9 cellular contexts compared by ENCODE assay signal in the genomic region with DNA sequence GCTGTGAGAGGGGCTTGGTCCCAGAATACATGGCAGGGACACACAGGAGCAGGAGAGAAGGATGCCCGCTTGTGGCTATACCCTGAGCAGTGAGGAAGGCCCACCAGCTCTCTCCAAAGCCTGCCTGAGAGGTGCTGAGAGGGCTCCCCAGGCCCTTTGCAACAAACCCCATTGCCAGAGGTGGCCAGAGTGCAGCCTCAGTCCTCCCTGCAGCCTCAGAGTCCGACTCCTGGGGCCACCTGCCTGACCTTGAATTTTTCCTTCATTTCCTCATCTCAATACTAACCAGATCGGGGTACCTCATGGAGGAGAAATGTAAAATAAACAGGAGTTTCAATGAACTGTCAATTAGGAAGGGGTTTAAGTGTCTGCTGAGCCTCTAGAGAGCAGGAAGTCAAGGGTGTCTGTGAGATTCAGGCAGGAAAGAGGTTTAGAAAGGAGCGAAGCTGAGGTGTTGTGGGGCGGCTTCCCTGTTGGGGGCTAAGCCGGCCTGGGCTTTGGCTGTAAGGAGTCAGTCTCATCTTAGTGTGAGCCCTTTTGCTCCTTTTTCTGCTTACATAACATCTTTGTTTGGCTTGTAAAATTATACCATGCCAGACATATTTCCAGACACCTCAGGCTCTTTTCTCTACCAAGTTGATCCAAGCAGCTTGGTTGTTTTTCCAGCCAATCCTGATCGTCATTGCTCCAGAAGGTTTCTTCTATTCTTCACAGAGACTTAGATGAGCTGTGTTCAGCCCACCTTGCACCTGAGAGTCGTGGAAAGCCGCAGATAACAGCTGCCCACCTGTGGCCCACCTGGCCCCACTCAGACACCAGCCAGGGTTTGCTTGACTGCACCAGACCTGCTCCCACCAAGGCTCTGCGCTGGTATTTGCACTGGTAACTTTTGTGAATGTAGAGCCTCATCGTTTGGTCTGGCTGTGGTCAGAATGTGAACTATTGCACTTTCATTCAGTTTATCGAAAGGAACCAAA. TPM values are rescaled to one million over a fixed set of nuclear protein-coding genes. Genes with fewer than 3 reads are reported as not detected.
A peak's percentile ranks its signal among the peaks of the same experiment; 100 is the strongest.
DNase-seq lines count a peak whose midpoint lies in the region; ATAC-seq and TF ChIP-seq lines count a peak whose summit lies in the region.
"Had no signal": no experiment of that assay in that cellular context is flagged by ENCODE, and none has a peak within 500 bp of the region (broad histone marks: within the 10 kb centered on the region; RNA-seq: fewer than 3 reads in every experiment).

No MANE protein-coding gene starts in this region.

- H3K27ac ChIP-seq in HL-60 (replicated peaks), result peak overlapping the region; percentile 47
- H3K27ac ChIP-seq: parathyroid adenoma had no signal

- DNase-seq in GM13977 (ENCODE audit: low spot score) (peak; percentile 51), HL-60 (ENCODE audit: low read depth in 1 of 2, low spot score in 1 of 2) (no peak), amniotic stem cell (lab: John Stamatoyannopoulos, UW) (no peak), midbrain (lab: John Stamatoyannopoulos, UW) (no peak), foreskin fibroblast (no peak), left colon (no peak)
- peak; percentile 45 to 58 (median 47) for DNase-seq in effector memory CD8-positive, alpha-beta T cell

- intact Hi-C loops in left colon (cut with DNase I, micrococcal nuclease), result no loop called here

- peaks cover 14% of the 10 kb centered on the region for H3K36me3 Mint-ChIP-seq in effector memory CD8-positive, alpha-beta T cell (ENCODE audit: insufficient read depth)

- H3K9me3 Mint-ChIP-seq in effector memory CD8-positive, alpha-beta T cell, result no peaks in the 10 kb centered on the region

- TF ChIP-seq CTCF in GM13977 (IDR thresholded peaks at IDR 0.05; ENCODE audit: extremely low read depth, insufficient read depth, missing control alignments), result no peak
- no peak for TF ChIP-seq CTCF in HL-60 (IDR thresholded peaks at IDR 0.05; ENCODE audit: insufficient read depth, low read length)
- no peak for TF ChIP-seq CTCF in foreskin fibroblast (IDR thresholded peaks at IDR 0.05; ENCODE audit: low read depth, low read length)

- H3K4me3 ChIP-seq in HL-60 (replicated peaks; ENCODE audit: insufficient read depth, low read length), result no peak overlapping the region
- no peak overlapping the region for H3K4me3 ChIP-seq in foreskin fibroblast (ENCODE audit: low read depth in 1 of 2, low read length in 2 of 2)

- H3K27me3 ChIP-seq in HL-60 (ENCODE audit: insufficient read depth, poor library complexity, severe bottlenecking), result no peaks in the 10 kb centered on the region

- ATAC-seq in GM21515 (IDR thresholded peaks at IDR 0.05; ENCODE audit: unreplicated experiment) (peak; percentile 69), left colon (no peak)
- ATAC-seq in effector memory CD8-positive, alpha-beta T cell (replicated peaks), result peak; percentile 75

- H3K27me3 Mint-ChIP-seq in effector memory CD8-positive, alpha-beta T cell, result no peaks in the 10 kb centered on the region

- H3K27ac Mint-ChIP-seq in effector memory CD8-positive, alpha-beta T cell, result peak overlapping the region; percentile 96 to 99

- peak overlapping the region; percentile 79 to 81 for H3K4me3 Mint-ChIP-seq in effector memory CD8-positive, alpha-beta T cell

- in situ Hi-C loops in GM13977 (cut with MboI; ENCODE audit: low pct_unique_long_range_greater_than_20kb, low sequenced_read_pairs, unreplicated experiment), result no loop called here

- H3K4me1 Mint-ChIP-seq in effector memory CD8-positive, alpha-beta T cell (ENCODE audit: low read depth in 2 of 2), result peaks cover 65 to 82% of the 10 kb centered on the region in 2 donors

RNA-seq across cellular contexts. Expression of a gene that starts 36.7 kb away (rescaled TPM):
- total RNA-seq in left colon, result 1 to 10 TPM; 5.8 to 7.4 TPM

Comparison
In these comparisons a context has a peak if more than half of its experiments do, and no peak if none do; other contexts are left out.
1. DNase-seq: peak in GM13977 (single experiment) and effector memory CD8-positive, alpha-beta T cell (3 of 3); none in HL-60 (0 of 2), amniotic stem cell (single experiment), midbrain (single experiment), foreskin fibroblast (0 of 2) and left colon (0 of 2).